In the genomic region with DNA sequence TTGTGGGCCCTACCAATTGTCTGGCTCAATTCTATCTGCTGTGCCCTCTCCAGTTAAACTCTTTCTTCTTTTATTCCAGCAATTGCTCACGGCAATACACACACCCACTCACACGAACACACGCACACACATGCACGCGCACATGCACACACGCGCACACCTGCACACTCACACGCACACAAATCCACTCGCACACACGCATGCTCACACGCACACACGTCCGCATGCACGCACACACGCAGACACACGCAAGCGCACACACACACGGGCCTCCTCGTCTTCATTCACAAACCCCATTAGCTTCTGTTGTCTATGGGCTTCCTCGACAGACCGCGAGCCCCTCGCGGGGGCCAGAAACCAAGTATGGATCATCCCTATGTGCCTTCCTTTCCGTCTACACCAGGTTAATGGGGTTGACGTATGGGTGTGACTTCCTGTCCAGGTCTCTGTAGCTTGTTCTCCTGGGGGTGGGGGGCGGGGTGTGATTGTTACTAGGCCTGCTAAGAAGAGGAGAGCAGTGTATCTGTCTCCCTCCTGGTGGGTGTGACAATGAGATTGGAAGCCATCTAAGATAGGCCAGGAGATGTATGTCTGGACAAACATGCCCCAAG, we compare ENCODE assay signal across 1 cellular context.
TF ChIP-seq lines count a peak whose summit lies in the region.

No MANE protein-coding gene starts in this region.

TF ChIP-seq in K562, 482 proteins besides CTCF, POLR2A, EP300 and RAD21 (continued from another document and continues in another):
- TF ChIP-seq, protein P1, sequence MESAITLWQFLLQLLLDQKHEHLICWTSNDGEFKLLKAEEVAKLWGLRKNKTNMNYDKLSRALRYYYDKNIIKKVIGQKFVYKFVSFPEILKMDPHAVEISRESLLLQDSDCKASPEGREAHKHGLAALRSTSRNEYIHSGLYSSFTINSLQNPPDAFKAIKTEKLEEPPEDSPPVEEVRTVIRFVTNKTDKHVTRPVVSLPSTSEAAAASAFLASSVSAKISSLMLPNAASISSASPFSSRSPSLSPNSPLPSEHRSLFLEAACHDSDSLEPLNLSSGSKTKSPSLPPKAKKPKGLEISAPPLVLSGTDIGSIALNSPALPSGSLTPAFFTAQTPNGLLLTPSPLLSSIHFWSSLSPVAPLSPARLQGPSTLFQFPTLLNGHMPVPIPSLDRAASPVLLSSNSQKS (CRISPR knock-in tag; IDR thresholded peaks at IDR 0.05): no peak
- no peak for TF ChIP-seq PYGO2 (tag; IDR thresholded peaks at IDR 0.05)
- TF ChIP-seq, protein P2, sequence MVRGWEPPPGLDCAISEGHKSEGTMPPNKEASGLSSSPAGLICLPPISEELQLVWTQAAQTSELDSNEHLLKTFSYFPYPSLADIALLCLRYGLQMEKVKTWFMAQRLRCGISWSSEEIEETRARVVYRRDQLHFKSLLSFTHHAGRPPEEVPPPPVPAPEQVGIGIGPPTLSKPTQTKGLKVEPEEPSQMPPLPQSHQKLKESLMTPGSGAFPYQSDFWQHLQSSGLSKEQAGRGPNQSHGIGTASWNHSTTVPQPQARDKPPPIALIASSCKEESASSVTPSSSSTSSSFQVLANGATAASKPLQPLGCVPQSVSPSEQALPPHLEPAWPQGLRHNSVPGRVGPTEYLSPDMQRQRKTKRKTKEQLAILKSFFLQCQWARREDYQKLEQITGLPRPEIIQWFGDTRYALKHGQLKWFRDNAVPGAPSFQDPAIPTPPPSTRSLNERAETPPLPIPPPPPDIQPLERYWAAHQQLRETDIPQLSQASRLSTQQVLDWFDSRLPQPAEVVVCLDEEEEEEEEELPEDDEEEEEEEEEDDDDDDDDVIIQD (CRISPR knock-in tag; IDR thresholded peaks at IDR 0.05): no peak
- TF ChIP-seq NFXL1 (CRISPR knock-in tag; IDR thresholded peaks at IDR 0.05): no peak
- TF ChIP-seq POLR2G (IDR thresholded peaks at IDR 0.05; ENCODE audit: low read depth, low read length): no peak
- TF ChIP-seq ARNT (IDR thresholded peaks at IDR 0.05): no peak
- TF ChIP-seq ZNF263 (CRISPR knock-in tag; IDR thresholded peaks at IDR 0.05; ENCODE audit: borderline replicate concordance): no peak
- TF ChIP-seq, protein P3, sequence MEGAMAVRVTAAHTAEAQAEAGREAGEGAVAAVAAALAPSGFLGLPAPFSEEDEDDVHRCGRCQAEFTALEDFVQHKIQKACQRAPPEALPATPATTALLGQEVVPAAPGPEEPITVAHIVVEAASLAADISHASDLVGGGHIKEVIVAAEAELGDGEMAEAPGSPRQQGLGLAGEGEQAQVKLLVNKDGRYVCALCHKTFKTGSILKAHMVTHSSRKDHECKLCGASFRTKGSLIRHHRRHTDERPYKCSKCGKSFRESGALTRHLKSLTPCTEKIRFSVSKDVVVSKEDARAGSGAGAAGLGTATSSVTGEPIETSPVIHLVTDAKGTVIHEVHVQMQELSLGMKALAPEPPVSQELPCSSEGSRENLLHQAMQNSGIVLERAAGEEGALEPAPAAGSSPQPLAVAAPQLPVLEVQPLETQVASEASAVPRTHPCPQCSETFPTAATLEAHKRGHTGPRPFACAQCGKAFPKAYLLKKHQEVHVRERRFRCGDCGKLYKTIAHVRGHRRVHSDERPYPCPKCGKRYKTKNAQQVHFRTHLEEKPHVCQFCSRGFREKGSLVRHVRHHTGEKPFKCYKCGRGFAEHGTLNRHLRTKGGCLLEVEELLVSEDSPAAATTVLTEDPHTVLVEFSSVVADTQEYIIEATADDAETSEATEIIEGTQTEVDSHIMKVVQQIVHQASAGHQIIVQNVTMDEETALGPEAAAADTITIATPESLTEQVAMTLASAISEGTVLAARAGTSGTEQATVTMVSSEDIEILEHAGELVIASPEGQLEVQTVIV (CRISPR knock-in tag; IDR thresholded peaks at IDR 0.05; ENCODE audit: borderline replicate concordance): no peak
- no peak for TF ChIP-seq ZKSCAN1 (IDR thresholded peaks at IDR 0.05; ENCODE audit: low read depth, low read length)
- no peak for TF ChIP-seq ZNF212 (CRISPR knock-in tag; IDR thresholded peaks at IDR 0.05)
- TF ChIP-seq, protein P4, sequence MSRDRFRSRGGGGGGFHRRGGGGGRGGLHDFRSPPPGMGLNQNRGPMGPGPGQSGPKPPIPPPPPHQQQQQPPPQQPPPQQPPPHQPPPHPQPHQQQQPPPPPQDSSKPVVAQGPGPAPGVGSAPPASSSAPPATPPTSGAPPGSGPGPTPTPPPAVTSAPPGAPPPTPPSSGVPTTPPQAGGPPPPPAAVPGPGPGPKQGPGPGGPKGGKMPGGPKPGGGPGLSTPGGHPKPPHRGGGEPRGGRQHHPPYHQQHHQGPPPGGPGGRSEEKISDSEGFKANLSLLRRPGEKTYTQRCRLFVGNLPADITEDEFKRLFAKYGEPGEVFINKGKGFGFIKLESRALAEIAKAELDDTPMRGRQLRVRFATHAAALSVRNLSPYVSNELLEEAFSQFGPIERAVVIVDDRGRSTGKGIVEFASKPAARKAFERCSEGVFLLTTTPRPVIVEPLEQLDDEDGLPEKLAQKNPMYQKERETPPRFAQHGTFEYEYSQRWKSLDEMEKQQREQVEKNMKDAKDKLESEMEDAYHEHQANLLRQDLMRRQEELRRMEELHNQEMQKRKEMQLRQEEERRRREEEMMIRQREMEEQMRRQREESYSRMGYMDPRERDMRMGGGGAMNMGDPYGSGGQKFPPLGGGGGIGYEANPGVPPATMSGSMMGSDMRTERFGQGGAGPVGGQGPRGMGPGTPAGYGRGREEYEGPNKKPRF (IDR thresholded peaks at IDR 0.05; ENCODE audit: low read depth, low read length): no peak
- no peak for TF ChIP-seq NFE2L1 (tag; IDR thresholded peaks at IDR 0.05; ENCODE audit: borderline replicate concordance, low read depth)
- TF ChIP-seq, protein P5, sequence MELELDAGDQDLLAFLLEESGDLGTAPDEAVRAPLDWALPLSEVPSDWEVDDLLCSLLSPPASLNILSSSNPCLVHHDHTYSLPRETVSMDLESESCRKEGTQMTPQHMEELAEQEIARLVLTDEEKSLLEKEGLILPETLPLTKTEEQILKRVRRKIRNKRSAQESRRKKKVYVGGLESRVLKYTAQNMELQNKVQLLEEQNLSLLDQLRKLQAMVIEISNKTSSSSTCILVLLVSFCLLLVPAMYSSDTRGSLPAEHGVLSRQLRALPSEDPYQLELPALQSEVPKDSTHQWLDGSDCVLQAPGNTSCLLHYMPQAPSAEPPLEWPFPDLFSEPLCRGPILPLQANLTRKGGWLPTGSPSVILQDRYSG (tag; conservative IDR thresholded peaks at IDR 0.05; ENCODE audit: low read depth): no peak
- TF ChIP-seq SP2 (IDR thresholded peaks at IDR 0.05; ENCODE audit: extremely low read depth, low read depth, low read length, poor library complexity, severe bottlenecking): no peak
- TF ChIP-seq ZNF121 (CRISPR knock-in tag; conservative IDR thresholded peaks at IDR 0.05): no peak
- no peak for TF ChIP-seq MAFF (IDR thresholded peaks at IDR 0.05; ENCODE audit: low read length)
- TF ChIP-seq MAFG (tag; conservative IDR thresholded peaks at IDR 0.05): no peak
- TF ChIP-seq ZNF766 (CRISPR knock-in tag; conservative IDR thresholded peaks at IDR 0.05): no peak
- TF ChIP-seq, protein P6, sequence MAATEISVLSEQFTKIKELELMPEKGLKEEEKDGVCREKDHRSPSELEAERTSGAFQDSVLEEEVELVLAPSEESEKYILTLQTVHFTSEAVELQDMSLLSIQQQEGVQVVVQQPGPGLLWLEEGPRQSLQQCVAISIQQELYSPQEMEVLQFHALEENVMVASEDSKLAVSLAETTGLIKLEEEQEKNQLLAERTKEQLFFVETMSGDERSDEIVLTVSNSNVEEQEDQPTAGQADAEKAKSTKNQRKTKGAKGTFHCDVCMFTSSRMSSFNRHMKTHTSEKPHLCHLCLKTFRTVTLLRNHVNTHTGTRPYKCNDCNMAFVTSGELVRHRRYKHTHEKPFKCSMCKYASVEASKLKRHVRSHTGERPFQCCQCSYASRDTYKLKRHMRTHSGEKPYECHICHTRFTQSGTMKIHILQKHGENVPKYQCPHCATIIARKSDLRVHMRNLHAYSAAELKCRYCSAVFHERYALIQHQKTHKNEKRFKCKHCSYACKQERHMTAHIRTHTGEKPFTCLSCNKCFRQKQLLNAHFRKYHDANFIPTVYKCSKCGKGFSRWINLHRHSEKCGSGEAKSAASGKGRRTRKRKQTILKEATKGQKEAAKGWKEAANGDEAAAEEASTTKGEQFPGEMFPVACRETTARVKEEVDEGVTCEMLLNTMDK (IDR thresholded peaks at IDR 0.05; ENCODE audit: borderline replicate concordance, insufficient read depth, low read depth, low read length, poor library complexity, severe bottlenecking): no peak
- no peak for TF ChIP-seq SMARCB1 (IDR thresholded peaks at IDR 0.05; ENCODE audit: insufficient read length, low read depth)
- TF ChIP-seq, protein P7, sequence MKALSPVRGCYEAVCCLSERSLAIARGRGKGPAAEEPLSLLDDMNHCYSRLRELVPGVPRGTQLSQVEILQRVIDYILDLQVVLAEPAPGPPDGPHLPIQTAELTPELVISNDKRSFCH (CRISPR knock-in tag; IDR thresholded peaks at IDR 0.05): no peak
- TF ChIP-seq, protein P7 (tag; IDR thresholded peaks at IDR 0.05): no peak
- no peak for TF ChIP-seq GATA2 (CRISPR knock-in tag; IDR thresholded peaks at IDR 0.05)
- TF ChIP-seq ZNF699 (CRISPR knock-in tag; IDR thresholded peaks at IDR 0.05; ENCODE audit: insufficient replicate concordance): no peak
- TF ChIP-seq, protein P8, sequence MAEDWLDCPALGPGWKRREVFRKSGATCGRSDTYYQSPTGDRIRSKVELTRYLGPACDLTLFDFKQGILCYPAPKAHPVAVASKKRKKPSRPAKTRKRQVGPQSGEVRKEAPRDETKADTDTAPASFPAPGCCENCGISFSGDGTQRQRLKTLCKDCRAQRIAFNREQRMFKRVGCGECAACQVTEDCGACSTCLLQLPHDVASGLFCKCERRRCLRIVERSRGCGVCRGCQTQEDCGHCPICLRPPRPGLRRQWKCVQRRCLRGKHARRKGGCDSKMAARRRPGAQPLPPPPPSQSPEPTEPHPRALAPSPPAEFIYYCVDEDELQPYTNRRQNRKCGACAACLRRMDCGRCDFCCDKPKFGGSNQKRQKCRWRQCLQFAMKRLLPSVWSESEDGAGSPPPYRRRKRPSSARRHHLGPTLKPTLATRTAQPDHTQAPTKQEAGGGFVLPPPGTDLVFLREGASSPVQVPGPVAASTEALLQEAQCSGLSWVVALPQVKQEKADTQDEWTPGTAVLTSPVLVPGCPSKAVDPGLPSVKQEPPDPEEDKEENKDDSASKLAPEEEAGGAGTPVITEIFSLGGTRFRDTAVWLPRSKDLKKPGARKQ (CRISPR knock-in tag; IDR thresholded peaks at IDR 0.05): peak; percentile 89; the same call in 1 of the 2 replicates
- TF ChIP-seq MEF2D (tag; conservative IDR thresholded peaks at IDR 0.05; ENCODE audit: low read depth): no peak
- TF ChIP-seq, protein P9, sequence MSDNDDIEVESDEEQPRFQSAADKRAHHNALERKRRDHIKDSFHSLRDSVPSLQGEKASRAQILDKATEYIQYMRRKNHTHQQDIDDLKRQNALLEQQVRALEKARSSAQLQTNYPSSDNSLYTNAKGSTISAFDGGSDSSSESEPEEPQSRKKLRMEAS (CRISPR knock-in tag; IDR thresholded peaks at IDR 0.05): peak; percentile 63; the same call in 1 of the 2 replicates
- no peak for TF ChIP-seq ZC3H11A (IDR thresholded peaks at IDR 0.05; ENCODE audit: low read depth, low read length)
- TF ChIP-seq ZNF57 (CRISPR knock-in tag; IDR thresholded peaks at IDR 0.05): no peak
- no peak for TF ChIP-seq U2AF1 (optimal IDR thresholded peaks at IDR 0.05; ENCODE audit: low read depth, low read length)
- TF ChIP-seq GTF2A2 (tag; IDR thresholded peaks at IDR 0.05): no peak
- no peak for TF ChIP-seq NR2F6 (CRISPR knock-in tag; IDR thresholded peaks at IDR 0.05)
- TF ChIP-seq, protein P10, sequence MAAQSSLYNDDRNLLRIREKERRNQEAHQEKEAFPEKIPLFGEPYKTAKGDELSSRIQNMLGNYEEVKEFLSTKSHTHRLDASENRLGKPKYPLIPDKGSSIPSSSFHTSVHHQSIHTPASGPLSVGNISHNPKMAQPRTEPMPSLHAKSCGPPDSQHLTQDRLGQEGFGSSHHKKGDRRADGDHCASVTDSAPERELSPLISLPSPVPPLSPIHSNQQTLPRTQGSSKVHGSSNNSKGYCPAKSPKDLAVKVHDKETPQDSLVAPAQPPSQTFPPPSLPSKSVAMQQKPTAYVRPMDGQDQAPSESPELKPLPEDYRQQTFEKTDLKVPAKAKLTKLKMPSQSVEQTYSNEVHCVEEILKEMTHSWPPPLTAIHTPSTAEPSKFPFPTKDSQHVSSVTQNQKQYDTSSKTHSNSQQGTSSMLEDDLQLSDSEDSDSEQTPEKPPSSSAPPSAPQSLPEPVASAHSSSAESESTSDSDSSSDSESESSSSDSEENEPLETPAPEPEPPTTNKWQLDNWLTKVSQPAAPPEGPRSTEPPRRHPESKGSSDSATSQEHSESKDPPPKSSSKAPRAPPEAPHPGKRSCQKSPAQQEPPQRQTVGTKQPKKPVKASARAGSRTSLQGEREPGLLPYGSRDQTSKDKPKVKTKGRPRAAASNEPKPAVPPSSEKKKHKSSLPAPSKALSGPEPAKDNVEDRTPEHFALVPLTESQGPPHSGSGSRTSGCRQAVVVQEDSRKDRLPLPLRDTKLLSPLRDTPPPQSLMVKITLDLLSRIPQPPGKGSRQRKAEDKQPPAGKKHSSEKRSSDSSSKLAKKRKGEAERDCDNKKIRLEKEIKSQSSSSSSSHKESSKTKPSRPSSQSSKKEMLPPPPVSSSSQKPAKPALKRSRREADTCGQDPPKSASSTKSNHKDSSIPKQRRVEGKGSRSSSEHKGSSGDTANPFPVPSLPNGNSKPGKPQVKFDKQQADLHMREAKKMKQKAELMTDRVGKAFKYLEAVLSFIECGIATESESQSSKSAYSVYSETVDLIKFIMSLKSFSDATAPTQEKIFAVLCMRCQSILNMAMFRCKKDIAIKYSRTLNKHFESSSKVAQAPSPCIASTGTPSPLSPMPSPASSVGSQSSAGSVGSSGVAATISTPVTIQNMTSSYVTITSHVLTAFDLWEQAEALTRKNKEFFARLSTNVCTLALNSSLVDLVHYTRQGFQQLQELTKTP (IDR thresholded peaks at IDR 0.05; ENCODE audit: low read depth in 1 of 2, partially characterized antibody in 2 of 2): no peak
- 0 out of 2 replicates have a peak, but pooled peaks have one; percentile 14 for TF ChIP-seq MTA2 (IDR thresholded peaks at IDR 0.05; ENCODE audit: low read depth)
- peak; percentile 4; the same call in 1 of the 2 replicates for TF ChIP-seq EGR1 (conservative IDR thresholded peaks at IDR 0.05)
- TF ChIP-seq ZFX (CRISPR knock-in tag; IDR thresholded peaks at IDR 0.05): no peak
- no peak for TF ChIP-seq ZNF3 (CRISPR knock-in tag; IDR thresholded peaks at IDR 0.05)
- TF ChIP-seq, protein P11, sequence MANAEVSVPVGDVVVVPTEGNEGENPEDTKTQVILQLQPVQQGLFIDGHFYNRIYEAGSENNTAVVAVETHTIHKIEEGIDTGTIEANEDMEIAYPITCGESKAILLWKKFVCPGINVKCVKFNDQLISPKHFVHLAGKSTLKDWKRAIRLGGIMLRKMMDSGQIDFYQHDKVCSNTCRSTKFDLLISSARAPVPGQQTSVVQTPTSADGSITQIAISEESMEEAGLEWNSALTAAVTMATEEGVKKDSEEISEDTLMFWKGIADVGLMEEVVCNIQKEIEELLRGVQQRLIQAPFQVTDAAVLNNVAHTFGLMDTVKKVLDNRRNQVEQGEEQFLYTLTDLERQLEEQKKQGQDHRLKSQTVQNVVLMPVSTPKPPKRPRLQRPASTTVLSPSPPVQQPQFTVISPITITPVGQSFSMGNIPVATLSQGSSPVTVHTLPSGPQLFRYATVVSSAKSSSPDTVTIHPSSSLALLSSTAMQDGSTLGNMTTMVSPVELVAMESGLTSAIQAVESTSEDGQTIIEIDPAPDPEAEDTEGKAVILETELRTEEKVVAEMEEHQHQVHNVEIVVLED (CRISPR knock-in tag; IDR thresholded peaks at IDR 0.05): no peak
